11 cellular contexts compared by ENCODE assay signal in the genomic region with DNA sequence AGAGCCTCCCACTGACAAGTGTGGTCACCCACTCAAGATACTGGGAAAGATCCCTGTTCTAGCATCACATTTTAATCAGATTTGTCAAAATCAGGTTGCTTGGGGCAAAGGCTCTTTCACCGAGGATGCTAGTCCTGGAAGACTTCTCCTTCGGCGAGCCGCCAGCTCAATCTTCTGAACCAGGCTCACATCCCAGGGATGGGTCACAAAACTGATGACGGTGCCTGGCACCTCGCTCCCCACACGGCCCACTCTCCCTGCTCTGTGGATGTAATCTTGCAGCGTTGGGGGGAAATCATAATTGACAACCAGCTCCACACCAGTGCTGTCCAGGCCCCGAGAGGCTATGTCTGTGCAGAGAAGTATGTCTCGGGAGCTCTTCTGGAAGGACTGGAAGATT. TPM values are rescaled to one million over a fixed set of nuclear protein-coding genes. Genes with fewer than 3 reads are reported as not detected.
DNase-seq lines count a peak whose midpoint lies in the region; ATAC-seq, FAIRE-seq and TF ChIP-seq lines count a peak whose summit lies in the region.
"Had no signal": no experiment of that assay in that cellular context is flagged by ENCODE, and none has a peak within 500 bp of the region (broad histone marks: within the 10 kb centered on the region; RNA-seq: fewer than 3 reads in every experiment).

No MANE protein-coding gene starts in this region.

- no peak for TF ChIP-seq CTCF in A549 (IDR thresholded peaks at IDR 0.05)
- TF ChIP-seq CTCF in H9 (conservative IDR thresholded peaks at IDR 0.05), result no peak

- DNase-seq in A549 (ENCODE audit: low read depth in 1 of 2, low spot score in 1 of 2), result no peak
- DNase-seq in H9, result no peak
- no peak for DNase-seq in activated naive CD8-positive, alpha-beta T cell treated with anti-CD3 and anti-CD28 coated beads, Interleukin-2, amount 10 ng/mL, durations not matched to agents 7 days and 5 days
- DNase-seq in activated gamma-delta T cell treated with Interleukin-2 at 50 U/mL for 16 hours, result no peak
- DNase-seq in NOMO-1 (lab: John Stamatoyannopoulos, UW; ENCODE audit: unreplicated experiment in 2 of 2), result no peak
- no peak for DNase-seq in NK-92 treated with Interleukin-12 subunit alpha and Interleukin-12 subunit beta, amount 100 ng/mL, for 24 hours (lab: John Stamatoyannopoulos, UW)
- DNase-seq: effector CD4-positive, alpha-beta T cell; NCI-H2171 had no signal

- no peak overlapping the region for H3K27ac Mint-ChIP-seq in H9
- H3K27ac Mint-ChIP-seq in activated naive CD8-positive, alpha-beta T cell treated with anti-CD3 and anti-CD28 coated beads, Interleukin-2, amount 10 ng/mL, durations not matched to agents 7 days and 5 days, result peak overlapping the region; percentile 97

- no peak overlapping the region for H4K5ac ChIP-seq in H9 (ENCODE audit: insufficient read length, low read depth, low read length)

- H2AFZ ChIP-seq in H9 (ENCODE audit: low read length), result no peak overlapping the region

- no peak for ATAC-seq in A549
- ATAC-seq in activated naive CD8-positive, alpha-beta T cell treated with anti-CD3 and anti-CD28 coated beads, Interleukin-2, amount 10 ng/mL, durations not matched to agents 7 days and 5 days (ENCODE audit: low read depth), result no peak
- no peak for ATAC-seq in HG02642 (IDR thresholded peaks at IDR 0.05; ENCODE audit: poor library complexity, unreplicated experiment)

- no peak overlapping the region for H2BK120ac ChIP-seq in H9 (ENCODE audit: low read depth, low read length, poor library complexity, severe bottlenecking)

- H3K4ac ChIP-seq in H9 (ENCODE audit: low read depth, low read length), result no peak overlapping the region

- TF ChIP-seq POLR2A in A549 (IDR thresholded peaks at IDR 0.05; ENCODE audit: low read length), result no peak

- H3K14ac ChIP-seq in H9 (ENCODE audit: insufficient read depth, low read length), result no peak overlapping the region

- no peak overlapping the region for H3K56ac ChIP-seq in H9 (ENCODE audit: insufficient read length, low read depth, low read length)

- no peak overlapping the region for H3T11ph ChIP-seq in H9 (ENCODE audit: low read length)

- peaks cover 4% of the 10 kb centered on the region for H3K79me1 ChIP-seq in H9 (ENCODE audit: insufficient read depth, low read depth, low read length, poor library complexity, severe bottlenecking)

- no peak overlapping the region for H4K8ac ChIP-seq in H9 (replicated peaks; ENCODE audit: insufficient read length, low read depth, low read length)

- no peak for FAIRE-seq in A549 (lab: Jason Lieb, UNC)

- no peak overlapping the region for H2BK12ac ChIP-seq in H9 (ENCODE audit: insufficient read length, low read depth, low read length)

- H3K36me3 Mint-ChIP-seq in H9 (ENCODE audit: insufficient read depth in 1 of 3, low read depth in 3 of 3), result peaks cover 9 to 22% (median 16%) of the 10 kb centered on the region in 3 experiments
- H3K36me3 Mint-ChIP-seq in activated naive CD8-positive, alpha-beta T cell treated with anti-CD3 and anti-CD28 coated beads, Interleukin-2, amount 10 ng/mL, durations not matched to agents 7 days and 5 days, result peaks cover 14% of the 10 kb centered on the region

- H3K4me2 ChIP-seq in A549, result peak overlapping the region; percentile 100
- H3K4me2 ChIP-seq in H9 (ENCODE audit: insufficient read depth, insufficient read length, low read length), result peak overlapping the region; percentile 82

- no peak for TF ChIP-seq RAD21 in A549 (conservative IDR thresholded peaks at IDR 0.05 in 1 of 2, IDR thresholded peaks at IDR 0.05 in 1 of 2)

- no peak overlapping the region for H3K9ac ChIP-seq in H9 (ENCODE audit: extremely low read depth, insufficient read length, low read length)

- POLR2A ChIA-PET in A549 (lab: Yijun Ruan, JAX), result interaction anchor here (2.4 kb wide), 1 partner anchor 19 kb away, joined by 6 read pairs; no protein-coding TSS in a partner anchor
- POLR2A ChIA-PET in activated naive CD8-positive, alpha-beta T cell treated with anti-CD3 and anti-CD28 coated beads, Interleukin-2, amount 10 ng/mL, durations not matched to agents 7 days and 5 days (lab: Charles Lee), result interaction anchor here (1.0 to 3.8 kb wide), 6 partner anchors 14 to 88 kb away, joined by 3 to 76 read pairs (median 8); a partner anchor contains a TSS

- WGBS in A549 (ENCODE audit: missing lambda C conversion rate), result 93% methylated on average over 8 of the region's 10 CpGs
- WGBS in H9 (ENCODE audit: extremely low coverage, insufficient read length, low lambda C conversion rate), result no CpG with 5 or more reads among the region's 10 CpGs

- H3K23ac ChIP-seq in H9 (ENCODE audit: insufficient read length, low read depth, low read length), result no peak overlapping the region

- H3K4me1 Mint-ChIP-seq in H9, result peaks cover 6 to 17% of the 10 kb centered on the region in 2 experiments
- H3K4me1 Mint-ChIP-seq in activated naive CD8-positive, alpha-beta T cell treated with anti-CD3 and anti-CD28 coated beads, Interleukin-2, amount 10 ng/mL, durations not matched to agents 7 days and 5 days, result peaks cover 20% of the 10 kb centered on the region

- CTCF ChIA-PET in A549 (lab: Yijun Ruan, JAX), result interaction anchor here (3.6 kb wide), 1 partner anchor 19 kb away, joined by 18 read pairs; no protein-coding TSS in a partner anchor

- H3K18ac ChIP-seq in H9 (ENCODE audit: insufficient read length, low read depth, low read length), result no peak overlapping the region

- H2BK15ac ChIP-seq in H9 (ENCODE audit: low read depth, low read length), result no peak overlapping the region

- H3K27me3 Mint-ChIP-seq in H9 (ENCODE audit: low read depth), result no peaks in the 10 kb centered on the region; the same call in 1 of the 2 replicates
- H3K27me3 Mint-ChIP-seq in activated naive CD8-positive, alpha-beta T cell treated with anti-CD3 and anti-CD28 coated beads, Interleukin-2, amount 10 ng/mL, durations not matched to agents 7 days and 5 days, result no peaks in the 10 kb centered on the region

- H4K20me1 ChIP-seq in H9 (ENCODE audit: control insufficient read depth, insufficient read depth, insufficient read length), result no peaks in the 10 kb centered on the region

- no peak for TF ChIP-seq EP300 in A549 (IDR thresholded peaks at IDR 0.05)

- H3K4me1 ChIP-seq in A549 (peaks cover 19% of the 10 kb centered on the region), H9 (ENCODE audit: insufficient read depth, low read length) (peaks cover 4% of the 10 kb centered on the region; the same call in 1 of the 2 replicates), muscle layer of duodenum (ENCODE audit: control insufficient read depth in 1 of 2, insufficient read depth in 2 of 2, low read length in 2 of 2) (peaks cover 10 to 28% of the 10 kb centered on the region in 2 donors)

- H4K91ac ChIP-seq in H9 (ENCODE audit: insufficient read length, low read depth, low read length), result no peak overlapping the region

- H3K79me2 ChIP-seq in H9 (ENCODE audit: insufficient read depth, low read length), result peaks cover 8% of the 10 kb centered on the region; the same call in 1 of the 2 replicates

- H3K36me3 ChIP-seq in muscle layer of duodenum (ENCODE audit: control insufficient read depth in 1 of 2, insufficient read depth in 2 of 2, low read length in 2 of 2), result peaks cover 0 to 4% of the 10 kb centered on the region in 2 donors

- H3K27ac ChIP-seq in A549, result no peak overlapping the region
- no peak overlapping the region for H3K27ac ChIP-seq in H9 (ENCODE audit: insufficient read length, low read depth, low read length)
- no peak overlapping the region for H3K27ac ChIP-seq in muscle layer of duodenum (ENCODE audit: low read length)

- no peaks in the 10 kb centered on the region; a peak in 1 of 5 replicates for H3K9me3 Mint-ChIP-seq in H9
- H3K9me3 Mint-ChIP-seq in activated naive CD8-positive, alpha-beta T cell treated with anti-CD3 and anti-CD28 coated beads, Interleukin-2, amount 10 ng/mL, durations not matched to agents 7 days and 5 days, result no peaks in the 10 kb centered on the region

- no peak overlapping the region for H2AK5ac ChIP-seq in H9 (ENCODE audit: insufficient read length, low read length)

- H3K4me3 ChIP-seq in A549, result no peak overlapping the region; the same call in 2 of the 3 replicates
- peak overlapping the region; percentile 82 to 100 for H3K4me3 ChIP-seq in muscle layer of duodenum (ENCODE audit: low read depth in 1 of 2, low read length in 2 of 2)

- peaks cover 5% of the 10 kb centered on the region for H3K23me2 ChIP-seq in H9 (ENCODE audit: insufficient read length, low read depth, low read length, poor library complexity, severe bottlenecking)

- H2BK20ac ChIP-seq in H9 (ENCODE audit: low read depth, low read length, poor library complexity, severe bottlenecking), result no peak overlapping the region

- H3K27me3 ChIP-seq in H9 (ENCODE audit: insufficient read depth, low read length) (no peaks in the 10 kb centered on the region), muscle layer of duodenum (ENCODE audit: low read depth, low read length) (no peaks in the 10 kb centered on the region)

- no peak overlapping the region for H2BK5ac ChIP-seq in H9 (ENCODE audit: insufficient read length, low read length)

- H3K4me3 Mint-ChIP-seq in H9, result peak overlapping the region; percentile 95 to 100
- H3K4me3 Mint-ChIP-seq in activated naive CD8-positive, alpha-beta T cell treated with anti-CD3 and anti-CD28 coated beads, Interleukin-2, amount 10 ng/mL, durations not matched to agents 7 days and 5 days, result peak overlapping the region; percentile 97

- no peaks in the 10 kb centered on the region for H3K9me3 ChIP-seq in A549
- H3K9me3 ChIP-seq in H9 (ENCODE audit: control insufficient read depth, low read depth, low read length), result no peaks in the 10 kb centered on the region
- no peaks in the 10 kb centered on the region for H3K9me3 ChIP-seq in muscle layer of duodenum (ENCODE audit: control insufficient read depth in 1 of 2, low read length in 2 of 2)

RNA-seq across cellular contexts. Expression of a gene that starts 1.5 kb away (rescaled TPM):
- polyA plus RNA-seq in A549 (2011; rRNA removed) (14.0 and 18.3 TPM in 2 replicates), A549 (2017; fragmentation: RNase III; extraction: RNeasy Plus Mini Kit Qiagen cat#74134 plus additional on column Dnase treatment) (13.8 to 14.9 TPM (median 14.6 TPM) in 3 replicates)
- 19.4 and 28.1 TPM in 2 replicates for polyA plus RNA-seq in A549 (2012; cell fraction: cytosol; rRNA removed)
- 25.9 and 37.2 TPM in 2 replicates for polyA plus RNA-seq in A549 (2012; cell fraction: nucleus; rRNA removed)
- 15.1 and 18.6 TPM in 2 replicates for polyA minus RNA-seq in A549 (2011; rRNA and poly(A)+ RNA removed)
- 21.8 and 22.9 TPM in 2 replicates for total RNA-seq in H9 (2021)
- 10 to 100 TPM; 15.2 to 17.0 TPM for total RNA-seq in activated naive CD8-positive, alpha-beta T cell treated with anti-CD3 and anti-CD28 coated beads, Interleukin-2, amount 10 ng/mL, durations not matched to agents 7 days and 5 days

RNA-seq across cellular contexts. Expression of a gene that starts 1.6 kb away (rescaled TPM):
- 20.7 and 21.5 TPM in 2 replicates for polyA plus RNA-seq in A549 (2011; rRNA removed)
- 18.5 TPM in 2 replicates for polyA plus RNA-seq in A549 (2012; cell fraction: cytosol; rRNA removed)
- 39.7 and 49.4 TPM in 2 replicates for polyA plus RNA-seq in A549 (2012; cell fraction: nucleus; rRNA removed)
- polyA plus RNA-seq in A549 (2017; fragmentation: RNase III; extraction: RNeasy Plus Mini Kit Qiagen cat#74134 plus additional on column Dnase treatment), result 20.8 to 22.8 TPM (median 21.7 TPM) in 3 replicates
- 28.6 and 34.6 TPM in 2 replicates for polyA minus RNA-seq in A549 (2011; rRNA and poly(A)+ RNA removed)
- total RNA-seq in H9 (2021), result 26.0 and 28.5 TPM in 2 replicates
- total RNA-seq in activated naive CD8-positive, alpha-beta T cell treated with anti-CD3 and anti-CD28 coated beads, Interleukin-2, amount 10 ng/mL, durations not matched to agents 7 days and 5 days, result 10 to 100 TPM; 21.1 to 25.2 TPM

RNA-seq across cellular contexts. Expression of a gene that starts 5.8 kb away (rescaled TPM):
- polyA plus RNA-seq in A549 (2011; rRNA removed) (not detected in 2 replicates), A549 (2017; fragmentation: RNase III; extraction: RNeasy Plus Mini Kit Qiagen cat#74134 plus additional on column Dnase treatment) (not detected in 3 replicates)
- polyA plus RNA-seq in A549 (2012; cell fraction: cytosol; rRNA removed), result not detected in 2 replicates
- not detected in 2 replicates for polyA plus RNA-seq in A549 (2012; cell fraction: nucleus; rRNA removed)
- polyA minus RNA-seq in A549 (2011; rRNA and poly(A)+ RNA removed), result not detected in 2 replicates
- total RNA-seq in H9 (2021), result not detected in 2 replicates
- not detected for total RNA-seq in activated naive CD8-positive, alpha-beta T cell treated with anti-CD3 and anti-CD28 coated beads, Interleukin-2, amount 10 ng/mL, durations not matched to agents 7 days and 5 days
- total RNA-seq: kidney epithelial cell had no signal

RNA-seq across cellular contexts. Expression of a gene that starts 22.2 kb away (rescaled TPM):
- polyA plus RNA-seq in A549 (2011; rRNA removed) (not detected in 2 replicates), A549 (2017; fragmentation: RNase III; extraction: RNeasy Plus Mini Kit Qiagen cat#74134 plus additional on column Dnase treatment) (not detected in 3 replicates)
- not detected in 2 replicates for polyA plus RNA-seq in A549 (2012; cell fraction: cytosol; rRNA removed)
- not detected in 2 replicates for polyA plus RNA-seq in A549 (2012; cell fraction: nucleus; rRNA removed)
- polyA minus RNA-seq in A549 (2011; rRNA and poly(A)+ RNA removed), result not detected in 2 replicates
- total RNA-seq in H9 (2021), result not detected in 2 replicates
- 10 to 100 TPM; 27.5 to 28.6 TPM for total RNA-seq in activated naive CD8-positive, alpha-beta T cell treated with anti-CD3 and anti-CD28 coated beads, Interleukin-2, amount 10 ng/mL, durations not matched to agents 7 days and 5 days
- total RNA-seq: kidney epithelial cell had no signal

RNA-seq across cellular contexts. Expression of a gene that starts 41.2 kb away (rescaled TPM):
- not detected in 2 replicates for polyA plus RNA-seq in A549 (2011; rRNA removed)
- not detected in 2 replicates for polyA plus RNA-seq in A549 (2012; cell fraction: cytosol; rRNA removed)
- polyA plus RNA-seq in A549 (2012; cell fraction: nucleus; rRNA removed), result 0.02 TPM in 1 of 2 replicates, not detected in the other
- not detected in 3 replicates for polyA plus RNA-seq in A549 (2017; fragmentation: RNase III; extraction: RNeasy Plus Mini Kit Qiagen cat#74134 plus additional on column Dnase treatment)
- not detected in 2 replicates for polyA minus RNA-seq in A549 (2011; rRNA and poly(A)+ RNA removed)
- total RNA-seq in H9 (2021), result 0.59 and 0.68 TPM in 2 replicates
- total RNA-seq in activated naive CD8-positive, alpha-beta T cell treated with anti-CD3 and anti-CD28 coated beads, Interleukin-2, amount 10 ng/mL, durations not matched to agents 7 days and 5 days, result under 1 TPM; 0.54 to 0.64 TPM
- total RNA-seq: kidney epithelial cell had no signal
